In genomic region chr20:2814587-2815051, GRCh38 we compare ENCODE assay signal across 10 cellular contexts. TPM values are rescaled to one million over a fixed set of nuclear protein-coding genes. Genes with fewer than 3 reads are reported as not detected.
A peak's percentile ranks its signal among the peaks of the same experiment; 100 is the strongest.
DNase-seq lines count a peak whose midpoint lies in the region; ATAC-seq, FAIRE-seq and TF ChIP-seq lines count a peak whose summit lies in the region.
"Had no signal": no experiment of that assay in that cellular context is flagged by ENCODE, and none has a peak within 500 bp of the region (broad histone marks: within the 10 kb centered on the region; RNA-seq: fewer than 3 reads in every experiment).

A gene with protein sequence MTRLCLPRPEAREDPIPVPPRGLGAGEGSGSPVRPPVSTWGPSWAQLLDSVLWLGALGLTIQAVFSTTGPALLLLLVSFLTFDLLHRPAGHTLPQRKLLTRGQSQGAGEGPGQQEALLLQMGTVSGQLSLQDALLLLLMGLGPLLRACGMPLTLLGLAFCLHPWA (plus strand): TSS chr20:2814987. CDS start chr20:2815185, 198 bp downstream.

- H3K4me3 Mint-ChIP-seq in CD14-positive monocyte: no peak within 1 kb of the TSS

- H3K4me3 ChIP-seq in epithelial cell of proximal tubule (ENCODE audit: low read depth, low read length): no peak within 1 kb of the TSS
- no peak within 1 kb of the TSS for H3K4me3 ChIP-seq in psoas muscle

- intact Hi-C loops in psoas muscle (cut with DNase I) (no loop called here), CD14-positive monocyte (cut with micrococcal nuclease) (no loop called here)

- peak; percentile 77 for DNase-seq in GF-D8 (lab: John Stamatoyannopoulos, UW)
- peak; percentile 73 for DNase-seq in RCC 7860 (ENCODE audit: low spot score)
- DNase-seq in epithelial cell of proximal tubule (ENCODE audit: low read depth): peak; percentile 83
- peak; percentile 58 to 82 for DNase-seq in psoas muscle
- DNase-seq in CD14-positive monocyte (ENCODE audit: low spot score): no peak
- DNase-seq in T-helper 2 cell: no peak
- DNase-seq: NCI-H1417 had no signal

- H3K36me3 Mint-ChIP-seq in CD14-positive monocyte: no peaks in the 10 kb centered on the region

- no peaks in the 10 kb centered on the region for H3K4me1 ChIP-seq in psoas muscle

- no peaks in the 10 kb centered on the region for H3K36me3 ChIP-seq in psoas muscle (ENCODE audit: insufficient read depth in 1 of 2, low read depth in 1 of 2)

- peaks cover 8 to 18% (median 17%) of the 10 kb centered on the region in 3 donors for H3K27me3 Mint-ChIP-seq in CD14-positive monocyte (ENCODE audit: low read depth in 3 of 3)

- TF ChIP-seq CTCF in epithelial cell of proximal tubule (conservative IDR thresholded peaks at IDR 0.05; ENCODE audit: low read depth, low read length) (no peak), psoas muscle (IDR thresholded peaks at IDR 0.05) (no peak), CD14-positive monocyte (IDR thresholded peaks at IDR 0.05) (no peak)

- 22 to 23% (median 22%) methylated on average over 5 of the region's 5 CpGs for WGBS in psoas muscle, 3 donors

- H3K27ac ChIP-seq in psoas muscle: no peak within 1 kb of the TSS

- ATAC-seq in psoas muscle (peak in 3 of 4 donors; percentile 52 to 67 (median 60)), GM18868 (IDR thresholded peaks at IDR 0.05; ENCODE audit: unreplicated experiment) (no peak), HG03045 (IDR thresholded peaks at IDR 0.05; ENCODE audit: unreplicated experiment) (no peak)

- H3K9me3 ChIP-seq in psoas muscle: peaks cover 5% of the 10 kb centered on the region

- peak within 1 kb of the TSS in 1 of 7 donors; percentile 12 for H3K27ac Mint-ChIP-seq in CD14-positive monocyte

- H3K27me3 ChIP-seq in psoas muscle (ENCODE audit: insufficient read depth in 3 of 3, low read length in 2 of 3): peaks cover 0 to 48% (median 10%) of the 10 kb centered on the region in 3 donors

- peaks cover 0 to 15% (median 9%) of the 10 kb centered on the region in 7 donors for H3K9me3 Mint-ChIP-seq in CD14-positive monocyte

- H3K4me1 Mint-ChIP-seq in CD14-positive monocyte: no peaks in the 10 kb centered on the region

- no peak for FAIRE-seq in RCC 7860 (lab: Jason Lieb, UNC)

RNA-seq across cellular contexts. Expression of the gene that starts here (rescaled TPM):
- total RNA-seq in epithelial cell of proximal tubule: 1.1 TPM in 1 of 2 replicates, not detected in the other
- total RNA-seq in psoas muscle: not detected
- not detected for polyA plus RNA-seq in psoas muscle
- not detected for polyA plus RNA-seq in CD14-positive monocyte
- total RNA-seq: liver had no signal
- polyA plus RNA-seq: liver had no signal

Comparison
In these comparisons a context has a peak if more than half of its experiments do, and no peak if none do; other contexts are left out.
1. Peak in DNase-seq and ATAC-seq in psoas muscle; RNA of the gene not detected or under 1 TPM.
2. DNase-seq: peak in GF-D8 (single experiment), RCC 7860 (single experiment) and epithelial cell of proximal tubule (single experiment); none in CD14-positive monocyte (single experiment) and T-helper 2 cell (0 of 5).